In the genomic region with DNA sequence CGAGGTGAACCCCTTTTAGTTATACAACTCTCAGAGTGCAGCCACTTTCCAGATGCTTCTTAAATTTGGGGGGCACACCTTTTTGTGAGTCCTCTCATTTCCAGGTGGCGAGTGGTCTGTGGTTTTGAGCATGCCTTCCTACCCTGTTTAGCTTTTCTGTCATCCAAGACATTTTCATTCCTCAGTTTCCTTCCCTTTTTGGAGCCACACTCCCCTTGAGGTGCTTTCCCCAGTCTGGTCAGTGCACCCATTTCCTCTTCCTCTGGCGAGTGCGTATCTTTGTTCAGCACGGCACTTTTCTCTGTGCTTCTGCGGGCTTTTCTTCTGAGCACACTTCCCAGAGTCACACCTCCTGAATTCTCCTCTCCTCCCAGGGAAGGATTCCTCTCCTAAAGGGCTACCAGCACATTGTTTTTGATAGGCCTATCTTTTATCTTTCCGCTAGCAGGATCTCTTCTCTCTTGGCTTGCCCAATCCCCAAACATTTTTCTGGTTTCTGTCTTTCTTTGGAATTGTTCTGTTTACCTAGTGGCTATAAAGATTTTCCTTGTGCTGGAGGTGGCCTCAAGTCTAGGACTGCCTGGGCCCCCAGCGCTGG, we compare ENCODE assay signal across 8 cellular contexts. TPM values are rescaled to one million over a fixed set of nuclear protein-coding genes. Genes with fewer than 3 reads are reported as not detected.
A peak's percentile ranks its signal among the peaks of the same experiment; 100 is the strongest.
DNase-seq lines count a peak whose midpoint lies in the region; ATAC-seq, FAIRE-seq and TF ChIP-seq lines count a peak whose summit lies in the region.

No MANE protein-coding gene starts in this region.

- H3K27me3 Mint-ChIP-seq in IgD-negative memory B cell: no peaks in the 10 kb centered on the region
- H3K27me3 Mint-ChIP-seq in activated CD4-positive, alpha-beta memory T cell treated with anti-CD3 and anti-CD28 coated beads, Interleukin-2, amount 10 ng/mL, durations not matched to agents 7 days and 5 days: no peaks in the 10 kb centered on the region
- H3K27me3 Mint-ChIP-seq in osteocyte (ENCODE audit: unreplicated experiment): no peaks in the 10 kb centered on the region

- H3K36me3 Mint-ChIP-seq in IgD-negative memory B cell (peaks cover 5% of the 10 kb centered on the region), osteocyte (ENCODE audit: unreplicated experiment) (peaks cover 2% of the 10 kb centered on the region)
- peaks cover 31% of the 10 kb centered on the region for H3K36me3 Mint-ChIP-seq in activated CD4-positive, alpha-beta memory T cell treated with anti-CD3 and anti-CD28 coated beads, Interleukin-2, amount 10 ng/mL, durations not matched to agents 7 days and 5 days (ENCODE audit: low read depth)

- peak overlapping the region; percentile 88 to 99 (median 96) for H3K27ac ChIP-seq in esophagus squamous epithelium

- WGBS in esophagus squamous epithelium, 2 donors: 34 to 40% methylated on average over 8 of the region's 8 CpGs

- ATAC-seq in omental fat pad (ENCODE audit: low FRiP score): no peak

- DNase-seq in BJ (ENCODE audit: low read depth): no peak
- peak; percentile 52 for DNase-seq in activated CD4-positive, alpha-beta memory T cell treated with anti-CD3 and anti-CD28 coated beads, Interleukin-2, amount 10 ng/mL, durations not matched to agents 7 days and 5 days
- peak; percentile 3 for DNase-seq in esophagus squamous epithelium (lab: John Stamatoyannopoulos, UW)
- DNase-seq in osteocyte (ENCODE audit: extremely low spot score, unreplicated experiment): no peak
- no peak for DNase-seq in omental fat pad (ENCODE audit: low spot score)
- DNase-seq in retina: no peak
- DNase-seq in D721Med (ENCODE audit: insufficient read length, low spot score): no peak

- H3K4me1 ChIP-seq in esophagus squamous epithelium: peaks cover 29 to 91% (median 61%) of the 10 kb centered on the region in 3 donors

- intact Hi-C loops in esophagus squamous epithelium (cut with DNase I): no loop called here

- no peaks in the 10 kb centered on the region for H3K27me3 ChIP-seq in BJ (ENCODE audit: control insufficient read depth, insufficient read depth, low read length)
- no peaks in the 10 kb centered on the region for H3K27me3 ChIP-seq in esophagus squamous epithelium

- peak in 1 of 4 donors; percentile 42 for TF ChIP-seq POLR2A in esophagus squamous epithelium (IDR thresholded peaks at IDR 0.05)

- POLR2A ChIA-PET in BJ (lab: Charles Lee): no interaction called here
- POLR2A ChIA-PET in activated CD4-positive, alpha-beta memory T cell treated with anti-CD3 and anti-CD28 coated beads, Interleukin-2, amount 10 ng/mL, durations not matched to agents 7 days and 5 days (lab: Charles Lee): interaction anchor here (1.5 to 10.2 kb wide), 4 partner anchors 34 to 181 kb away, joined by 3 to 516 read pairs (median 28); partner anchors contain the start of genes CPNE1, RBM12, RBM39 and SCAND1

- no peak for FAIRE-seq in D721Med (lab: Jason Lieb, UNC)

- H3K36me3 ChIP-seq in BJ (ENCODE audit: control insufficient read depth, insufficient read depth, low read length) (no peaks in the 10 kb centered on the region), esophagus squamous epithelium (peaks cover 0 to 14% (median 0%) of the 10 kb centered on the region in 3 donors)

- no peak for TF ChIP-seq CTCF in BJ (IDR thresholded peaks at IDR 0.05; ENCODE audit: insufficient read depth, low read depth, low read length)
- TF ChIP-seq CTCF in esophagus squamous epithelium (IDR thresholded peaks at IDR 0.05): peak in 1 of 6 experiments; percentile 3
- TF ChIP-seq CTCF in osteocyte (IDR thresholded peaks at IDR 0.05): no peak
- no peak for TF ChIP-seq CTCF in omental fat pad (IDR thresholded peaks at IDR 0.05)
- TF ChIP-seq CTCF in D721Med (IDR thresholded peaks at IDR 0.05; ENCODE audit: insufficient read depth, missing control alignments): no peak

- H3K9me3 ChIP-seq in esophagus squamous epithelium: no peaks in the 10 kb centered on the region

- H3K27ac Mint-ChIP-seq in IgD-negative memory B cell (peak overlapping the region; percentile 91 to 100 (median 96)), osteocyte (ENCODE audit: unreplicated experiment) (peak overlapping the region; percentile 91)
- peak overlapping the region; percentile 78 for H3K27ac Mint-ChIP-seq in activated CD4-positive, alpha-beta memory T cell treated with anti-CD3 and anti-CD28 coated beads, Interleukin-2, amount 10 ng/mL, durations not matched to agents 7 days and 5 days

- H3K4me3 Mint-ChIP-seq in IgD-negative memory B cell (peak overlapping the region; percentile 79 to 92 (median 84)), osteocyte (ENCODE audit: unreplicated experiment) (peak overlapping the region; percentile 89)
- peak overlapping the region; percentile 77 for H3K4me3 Mint-ChIP-seq in activated CD4-positive, alpha-beta memory T cell treated with anti-CD3 and anti-CD28 coated beads, Interleukin-2, amount 10 ng/mL, durations not matched to agents 7 days and 5 days

- CTCF ChIA-PET in BJ (lab: Yijun Ruan, JAX): no interaction called here
- CTCF ChIA-PET in activated CD4-positive, alpha-beta memory T cell treated with anti-CD3 and anti-CD28 coated beads, Interleukin-2, amount 10 ng/mL, durations not matched to agents 7 days and 5 days (lab: Charles Lee): interaction anchor here (0.8 to 6.0 kb wide), 3 partner anchors 30 to 43 kb away, joined by 6 to 71 read pairs (median 15); partner anchors contain the start of gene RBM39

- H3K4me1 Mint-ChIP-seq in IgD-negative memory B cell: peaks cover 48 to 65% (median 49%) of the 10 kb centered on the region in 3 donors
- H3K4me1 Mint-ChIP-seq in activated CD4-positive, alpha-beta memory T cell treated with anti-CD3 and anti-CD28 coated beads, Interleukin-2, amount 10 ng/mL, durations not matched to agents 7 days and 5 days: peaks cover 60% of the 10 kb centered on the region
- H3K4me1 Mint-ChIP-seq in osteocyte (ENCODE audit: unreplicated experiment): peaks cover 58% of the 10 kb centered on the region

- peak overlapping the region; percentile 77 for H3K4me3 ChIP-seq in BJ (ENCODE audit: low read depth, low read length)
- H3K4me3 ChIP-seq in esophagus squamous epithelium: peak overlapping the region; percentile 48 to 84 (median 69)

- H3K9me3 Mint-ChIP-seq in IgD-negative memory B cell (no peaks in the 10 kb centered on the region), osteocyte (ENCODE audit: unreplicated experiment) (no peaks in the 10 kb centered on the region)
- H3K9me3 Mint-ChIP-seq in activated CD4-positive, alpha-beta memory T cell treated with anti-CD3 and anti-CD28 coated beads, Interleukin-2, amount 10 ng/mL, durations not matched to agents 7 days and 5 days: peaks cover 4% of the 10 kb centered on the region

RNA-seq across cellular contexts. Expression of gene PHF20, which starts 1.4 kb away (rescaled TPM):
- polyA plus RNA-seq in BJ (2011; rRNA removed) (23.5 and 24.9 TPM in 2 replicates), IgD-negative memory B cell (107 TPM)
- 35.4 and 41.1 TPM in 2 replicates for polyA minus RNA-seq in BJ (2011; rRNA and poly(A)+ RNA removed)
- total RNA-seq in activated CD4-positive, alpha-beta memory T cell treated with anti-CD3 and anti-CD28 coated beads, Interleukin-2, amount 10 ng/mL, durations not matched to agents 7 days and 5 days: 10 to 100 TPM; 42.7 to 48.3 TPM
- total RNA-seq in esophagus squamous epithelium (10 to 100 TPM; 13.6 to 33.2 (median 16.6) TPM), osteocyte (38.1 and 42.1 TPM in 2 replicates), omental fat pad (10 to 100 TPM; 51.0 to 71.7 (median 54.8) TPM)

RNA-seq across cellular contexts. Expression of gene RBM39, which starts 31.2 kb away (rescaled TPM):
- polyA plus RNA-seq in BJ (2011; rRNA removed) (63.5 and 107 TPM in 2 replicates), IgD-negative memory B cell (191 TPM)
- polyA minus RNA-seq in BJ (2011; rRNA and poly(A)+ RNA removed): 73.8 and 98.4 TPM in 2 replicates
- 100 to 1,000 TPM; 318 to 331 TPM for total RNA-seq in activated CD4-positive, alpha-beta memory T cell treated with anti-CD3 and anti-CD28 coated beads, Interleukin-2, amount 10 ng/mL, durations not matched to agents 7 days and 5 days
- total RNA-seq in esophagus squamous epithelium (100 to 1,000 TPM; 149 to 326 (median 182) TPM), osteocyte (324 and 329 TPM in 2 replicates), omental fat pad (100 to 1,000 TPM; 231 to 462 (median 427) TPM)

Comparison
In these comparisons a context has a peak if more than half of its experiments do, and no peak if none do; other contexts are left out.
1. DNase-seq: peak in activated CD4-positive, alpha-beta memory T cell treated with anti-CD3 and anti-CD28 coated beads, Interleukin-2, amount 10 ng/mL, durations not matched to agents 7 days and 5 days (single experiment) and esophagus squamous epithelium (single experiment); none in BJ (single experiment), osteocyte (single experiment), omental fat pad (single experiment), retina (single experiment) and D721Med (single experiment).
2. Peak in every context shown above with its lines, with median percentiles within 50 percentile points of each other: H3K27ac Mint-ChIP-seq and H3K4me3 Mint-ChIP-seq.